1 cellular context compared by ENCODE assay signal in the genomic region with DNA sequence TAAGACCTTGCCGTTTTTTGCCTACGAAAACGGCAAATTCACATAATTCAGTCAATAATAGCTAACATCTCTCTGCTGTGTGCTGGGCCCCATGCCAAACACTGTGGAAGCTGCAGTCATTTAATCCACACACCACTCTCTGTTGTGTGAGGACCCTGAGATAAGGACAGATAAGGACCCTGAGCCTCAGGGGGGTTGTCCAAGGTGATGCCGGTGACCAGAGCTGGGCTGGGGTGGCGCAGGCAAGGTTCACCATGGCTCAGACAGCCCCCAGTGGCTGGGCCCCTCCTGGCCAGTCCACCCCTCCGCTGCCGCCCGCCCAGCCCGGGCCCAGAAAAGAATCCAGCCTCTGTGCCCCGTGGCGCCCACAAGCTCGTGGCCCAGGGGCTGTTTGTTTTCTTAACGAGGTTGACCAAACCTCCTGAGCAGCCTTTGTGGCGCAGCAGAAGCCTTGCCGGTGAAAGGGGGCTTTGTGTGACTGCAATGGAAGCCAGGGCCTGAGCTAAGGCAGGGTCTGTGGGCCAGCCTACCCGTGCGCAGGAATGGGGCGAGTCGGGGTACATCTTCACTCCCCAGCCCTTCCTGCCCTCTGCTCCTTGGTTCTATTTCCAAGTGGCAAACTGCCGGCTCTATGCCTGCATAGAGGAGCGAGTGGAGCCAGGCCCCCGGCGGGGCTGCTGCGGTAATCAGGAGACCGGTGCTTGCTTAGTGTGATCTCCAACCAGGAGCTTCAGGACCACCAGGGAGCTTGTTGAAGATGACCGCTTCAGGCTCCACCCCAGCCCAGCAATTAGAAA.
A peak's percentile ranks its signal among the peaks of the same experiment; 100 is the strongest.
TF ChIP-seq lines count a peak whose summit lies in the region.

No MANE protein-coding gene starts in this region.

TF ChIP-seq in K562, 482 proteins besides CTCF, POLR2A, EP300 and RAD21 (continued from another document and continues in another):
- TF ChIP-seq, protein P1, sequence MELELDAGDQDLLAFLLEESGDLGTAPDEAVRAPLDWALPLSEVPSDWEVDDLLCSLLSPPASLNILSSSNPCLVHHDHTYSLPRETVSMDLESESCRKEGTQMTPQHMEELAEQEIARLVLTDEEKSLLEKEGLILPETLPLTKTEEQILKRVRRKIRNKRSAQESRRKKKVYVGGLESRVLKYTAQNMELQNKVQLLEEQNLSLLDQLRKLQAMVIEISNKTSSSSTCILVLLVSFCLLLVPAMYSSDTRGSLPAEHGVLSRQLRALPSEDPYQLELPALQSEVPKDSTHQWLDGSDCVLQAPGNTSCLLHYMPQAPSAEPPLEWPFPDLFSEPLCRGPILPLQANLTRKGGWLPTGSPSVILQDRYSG (tag; conservative IDR thresholded peaks at IDR 0.05; ENCODE audit: low read depth) = no peak
- TF ChIP-seq CBFA2T2 (conservative IDR thresholded peaks at IDR 0.05) (peak; percentile 56), POLR2AphosphoS2 (IDR thresholded peaks at IDR 0.05; ENCODE audit: low read length) (no peak), KLF1 (tag; IDR thresholded peaks at IDR 0.05) (no peak), CEBPG (CRISPR knock-in tag; IDR thresholded peaks at IDR 0.05) (no peak), CEBPG (tag; conservative IDR thresholded peaks at IDR 0.05 in 1 of 2, IDR thresholded peaks at IDR 0.05 in 1 of 2) (no peak), CHCHD3 (CRISPR knock-in tag; IDR thresholded peaks at IDR 0.05) (no peak), RCOR1 (IDR thresholded peaks at IDR 0.05; ENCODE audit: borderline replicate concordance in 1 of 2, low read depth in 2 of 2, low read length in 2 of 2) (peak in 1 of 2 experiments; percentile 74; a peak in 1 of 4 replicates), RFX1 (IDR thresholded peaks at IDR 0.05) (no peak), TBL1XR1 (IDR thresholded peaks at IDR 0.05; ENCODE audit: low read length in 2 of 2) (no peak), ZNF583 (CRISPR knock-in tag; IDR thresholded peaks at IDR 0.05) (no peak), BRD9 (IDR thresholded peaks at IDR 0.05; ENCODE audit: low read depth, partially characterized antibody) (no peak), GATA2 (CRISPR knock-in tag; IDR thresholded peaks at IDR 0.05) (peak; percentile 67), SMARCA4 (IDR thresholded peaks at IDR 0.05) (peak; percentile 83), NFIX (CRISPR knock-in tag; IDR thresholded peaks at IDR 0.05; ENCODE audit: low read depth) (no peak), PURB (CRISPR knock-in tag; IDR thresholded peaks at IDR 0.05; ENCODE audit: low read depth) (no peak), E2F3 (CRISPR knock-in tag; IDR thresholded peaks at IDR 0.05) (no peak), ARID1B (IDR thresholded peaks at IDR 0.05) (peak; percentile 85), PCBP2 (IDR thresholded peaks at IDR 0.05; ENCODE audit: low read depth, low read length, poor library complexity, severe bottlenecking) (no peak), DNMT1 (IDR thresholded peaks at IDR 0.05) (no peak), MYBL2 (IDR thresholded peaks at IDR 0.05; ENCODE audit: low read depth) (no peak), MYBL2 (CRISPR knock-in tag; IDR thresholded peaks at IDR 0.05; ENCODE audit: borderline replicate concordance) (no peak), U2AF1 (optimal IDR thresholded peaks at IDR 0.05; ENCODE audit: low read depth, low read length) (no peak), ATF7 (IDR thresholded peaks at IDR 0.05) (peak; percentile 37; the same call in 1 of the 2 replicates), C11orf30 (IDR thresholded peaks at IDR 0.05; ENCODE audit: low read depth) (no peak), PRMT5 (CRISPR knock-in tag; IDR thresholded peaks at IDR 0.05) (no peak), MYNN (IDR thresholded peaks at IDR 0.05) (no peak), MYNN (CRISPR knock-in tag; IDR thresholded peaks at IDR 0.05) (no peak), NR4A1 (CRISPR knock-in tag; IDR thresholded peaks at IDR 0.05) (no peak), NR4A1 (tag; IDR thresholded peaks at IDR 0.05) (no peak), MEIS2 (IDR thresholded peaks at IDR 0.05; ENCODE audit: partially characterized antibody) (peak; percentile 59), MCM7 (IDR thresholded peaks at IDR 0.05) (no peak), ZBTB7A (IDR thresholded peaks at IDR 0.05; ENCODE audit: borderline replicate concordance, control insufficient read depth, low read depth, low read length) (peak; percentile 78), SMAD2 (IDR thresholded peaks at IDR 0.05; ENCODE audit: low read depth, low read length) (no peak), NR0B1 (IDR thresholded peaks at IDR 0.05; ENCODE audit: partially characterized antibody) (no peak), MAFG (tag; conservative IDR thresholded peaks at IDR 0.05) (no peak), LEF1 (IDR thresholded peaks at IDR 0.05) (no peak; the same call in 1 of the 2 replicates), ESRRA (IDR thresholded peaks at IDR 0.05; ENCODE audit: borderline replicate concordance, low read depth) (0 out of 2 replicates have a peak, but pooled peaks have one; percentile 42), TFE3 (CRISPR knock-in tag; IDR thresholded peaks at IDR 0.05) (no peak), ELK3 (CRISPR knock-in tag; IDR thresholded peaks at IDR 0.05) (no peak), SMAD3 (CRISPR knock-in tag; conservative IDR thresholded peaks at IDR 0.05) (no peak)
- TF ChIP-seq, protein P2, sequence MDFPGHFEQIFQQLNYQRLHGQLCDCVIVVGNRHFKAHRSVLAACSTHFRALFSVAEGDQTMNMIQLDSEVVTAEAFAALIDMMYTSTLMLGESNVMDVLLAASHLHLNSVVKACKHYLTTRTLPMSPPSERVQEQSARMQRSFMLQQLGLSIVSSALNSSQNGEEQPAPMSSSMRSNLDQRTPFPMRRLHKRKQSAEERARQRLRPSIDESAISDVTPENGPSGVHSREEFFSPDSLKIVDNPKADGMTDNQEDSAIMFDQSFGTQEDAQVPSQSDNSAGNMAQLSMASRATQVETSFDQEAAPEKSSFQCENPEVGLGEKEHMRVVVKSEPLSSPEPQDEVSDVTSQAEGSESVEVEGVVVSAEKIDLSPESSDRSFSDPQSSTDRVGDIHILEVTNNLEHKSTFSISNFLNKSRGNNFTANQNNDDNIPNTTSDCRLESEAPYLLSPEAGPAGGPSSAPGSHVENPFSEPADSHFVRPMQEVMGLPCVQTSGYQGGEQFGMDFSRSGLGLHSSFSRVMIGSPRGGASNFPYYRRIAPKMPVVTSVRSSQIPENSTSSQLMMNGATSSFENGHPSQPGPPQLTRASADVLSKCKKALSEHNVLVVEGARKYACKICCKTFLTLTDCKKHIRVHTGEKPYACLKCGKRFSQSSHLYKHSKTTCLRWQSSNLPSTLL (IDR thresholded peaks at IDR 0.05) = no peak
- TF ChIP-seq, protein P3, sequence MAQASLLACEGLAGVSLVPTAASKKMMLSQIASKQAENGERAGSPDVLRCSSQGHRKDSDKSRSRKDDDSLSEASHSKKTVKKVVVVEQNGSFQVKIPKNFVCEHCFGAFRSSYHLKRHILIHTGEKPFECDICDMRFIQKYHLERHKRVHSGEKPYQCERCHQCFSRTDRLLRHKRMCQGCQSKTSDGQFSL (CRISPR knock-in tag; IDR thresholded peaks at IDR 0.05) = no peak
- TF ChIP-seq, protein P3 (tag; IDR thresholded peaks at IDR 0.05) = no peak
- TF ChIP-seq, protein P4, sequence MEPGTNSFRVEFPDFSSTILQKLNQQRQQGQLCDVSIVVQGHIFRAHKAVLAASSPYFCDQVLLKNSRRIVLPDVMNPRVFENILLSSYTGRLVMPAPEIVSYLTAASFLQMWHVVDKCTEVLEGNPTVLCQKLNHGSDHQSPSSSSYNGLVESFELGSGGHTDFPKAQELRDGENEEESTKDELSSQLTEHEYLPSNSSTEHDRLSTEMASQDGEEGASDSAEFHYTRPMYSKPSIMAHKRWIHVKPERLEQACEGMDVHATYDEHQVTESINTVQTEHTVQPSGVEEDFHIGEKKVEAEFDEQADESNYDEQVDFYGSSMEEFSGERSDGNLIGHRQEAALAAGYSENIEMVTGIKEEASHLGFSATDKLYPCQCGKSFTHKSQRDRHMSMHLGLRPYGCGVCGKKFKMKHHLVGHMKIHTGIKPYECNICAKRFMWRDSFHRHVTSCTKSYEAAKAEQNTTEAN (CRISPR knock-in tag; IDR thresholded peaks at IDR 0.05) = no peak
- TF ChIP-seq, protein P5, sequence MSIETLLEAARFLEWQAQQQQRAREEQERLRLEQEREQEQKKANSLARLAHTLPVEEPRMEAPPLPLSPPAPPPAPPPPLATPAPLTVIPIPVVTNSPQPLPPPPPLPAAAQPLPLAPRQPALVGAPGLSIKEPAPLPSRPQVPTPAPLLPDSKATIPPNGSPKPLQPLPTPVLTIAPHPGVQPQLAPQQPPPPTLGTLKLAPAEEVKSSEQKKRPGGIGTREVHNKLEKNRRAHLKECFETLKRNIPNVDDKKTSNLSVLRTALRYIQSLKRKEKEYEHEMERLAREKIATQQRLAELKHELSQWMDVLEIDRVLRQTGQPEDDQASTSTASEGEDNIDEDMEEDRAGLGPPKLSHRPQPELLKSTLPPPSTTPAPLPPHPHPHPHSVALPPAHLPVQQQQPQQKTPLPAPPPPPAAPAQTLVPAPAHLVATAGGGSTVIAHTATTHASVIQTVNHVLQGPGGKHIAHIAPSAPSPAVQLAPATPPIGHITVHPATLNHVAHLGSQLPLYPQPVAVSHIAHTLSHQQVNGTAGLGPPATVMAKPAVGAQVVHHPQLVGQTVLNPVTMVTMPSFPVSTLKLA (conservative IDR thresholded peaks at IDR 0.05) = peak in 1 of 2 experiments; percentile 44; a peak in 1 of 4 replicates
